In the genomic region with DNA sequence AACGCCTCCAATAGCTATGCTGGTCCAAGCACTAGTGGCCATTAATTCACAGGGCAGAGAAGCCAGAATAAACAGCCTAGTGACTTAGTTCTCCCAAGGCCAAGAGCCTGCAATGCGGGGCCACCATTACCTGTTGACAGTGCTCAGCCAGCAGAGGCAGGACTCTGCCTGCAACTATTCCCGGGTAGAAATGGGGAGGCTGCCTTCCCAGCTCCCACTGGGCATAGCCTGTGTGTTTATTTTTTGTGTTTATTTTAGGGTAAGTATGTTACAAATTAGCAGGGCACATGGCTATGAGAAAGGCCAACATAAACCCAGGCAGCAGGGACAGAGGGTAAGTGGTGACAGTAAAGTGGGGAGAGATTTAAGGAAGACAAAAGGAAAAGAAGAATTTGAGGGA, we compare ENCODE assay signal across 1 cellular context.
TF ChIP-seq lines count a peak whose summit lies in the region.

No MANE protein-coding gene starts in this region.

TF ChIP-seq in H1, 55 proteins besides CTCF, POLR2A, EP300 and RAD21:
- TF ChIP-seq SUZ12 (IDR thresholded peaks at IDR 0.05; ENCODE audit: low read length) = no peak
- no peak for TF ChIP-seq TAF7 (optimal IDR thresholded peaks at IDR 0.05; ENCODE audit: borderline replicate concordance, low read depth, low read length)
- TF ChIP-seq KDM1A (IDR thresholded peaks at IDR 0.05; ENCODE audit: borderline replicate concordance, low read length) = no peak
- TF ChIP-seq BCL11A (IDR thresholded peaks at IDR 0.05; ENCODE audit: low read depth in 2 of 2, low read length in 2 of 2) = no peak
- no peak for TF ChIP-seq BRCA1 (IDR thresholded peaks at IDR 0.05; ENCODE audit: low read depth, low read length)
